8 cellular contexts compared by ENCODE assay signal in the genomic region with DNA sequence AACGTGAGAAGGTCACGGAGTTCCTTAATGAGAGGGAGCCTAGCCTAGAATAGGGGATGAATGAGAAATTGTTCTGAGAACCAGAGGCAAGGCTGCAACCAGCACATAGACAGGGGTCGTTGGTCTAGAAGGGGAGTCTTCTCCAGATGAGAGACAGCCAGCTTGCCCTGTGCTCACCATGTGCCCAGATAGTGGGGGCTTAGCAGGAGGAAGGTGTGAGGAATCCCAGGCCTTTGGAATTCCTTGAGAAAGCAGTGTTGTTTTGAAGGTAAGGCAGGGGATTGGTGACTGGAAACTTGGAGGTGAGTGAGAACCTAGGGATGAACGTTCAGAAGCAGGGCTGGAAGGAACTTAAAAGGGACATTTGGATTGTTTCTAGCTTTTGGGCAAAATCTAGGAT. TPM values are rescaled to one million over a fixed set of nuclear protein-coding genes. Genes with fewer than 3 reads are reported as not detected.
A peak's percentile ranks its signal among the peaks of the same experiment; 100 is the strongest.
DNase-seq lines count a peak whose midpoint lies in the region; TF ChIP-seq lines count a peak whose summit lies in the region.

No MANE protein-coding gene starts in this region.

- no peak overlapping the region for H3T11ph ChIP-seq in H9 (ENCODE audit: low read length)

- no peak overlapping the region for H4K8ac ChIP-seq in H9 (replicated peaks; ENCODE audit: insufficient read length, low read depth, low read length)

- intact Hi-C loops in esophagus squamous epithelium (cut with DNase I) (no loop called here), testis (cut with DNase I; ENCODE audit: low total_unique reads) (no loop called here)

- no peak overlapping the region for H2BK120ac ChIP-seq in H9 (ENCODE audit: low read depth, low read length, poor library complexity, severe bottlenecking)

- no CpG with 5 or more reads among the region's 4 CpGs for WGBS in H9 (ENCODE audit: extremely low coverage, insufficient read length, low lambda C conversion rate)
- 21 to 31% methylated on average over 2 to 4 of the region's 4 CpGs for WGBS in esophagus squamous epithelium, 2 donors
- WGBS in testis, 2 donors, result 19 to 24% methylated on average over 4 of the region's 4 CpGs

- H3K23me2 ChIP-seq in H9 (ENCODE audit: insufficient read length, low read depth, low read length, poor library complexity, severe bottlenecking), result no peaks in the 10 kb centered on the region

- H2BK5ac ChIP-seq in H9 (ENCODE audit: insufficient read length, low read length), result no peak overlapping the region

- H2BK12ac ChIP-seq in H9 (ENCODE audit: insufficient read length, low read depth, low read length), result no peak overlapping the region

- no peak overlapping the region for H3K56ac ChIP-seq in H9 (ENCODE audit: insufficient read length, low read depth, low read length)

- no peak overlapping the region for H2AK5ac ChIP-seq in H9 (ENCODE audit: insufficient read length, low read length)

- no peak overlapping the region for H3K23ac ChIP-seq in H9 (ENCODE audit: insufficient read length, low read depth, low read length)

- no peaks in the 10 kb centered on the region for H3K27me3 ChIP-seq in H9 (ENCODE audit: insufficient read depth, low read length)
- no peaks in the 10 kb centered on the region for H3K27me3 ChIP-seq in esophagus squamous epithelium
- H3K27me3 ChIP-seq in testis, result no peaks in the 10 kb centered on the region

- no peaks in the 10 kb centered on the region for H3K36me3 ChIP-seq in SK-N-MC (ENCODE audit: insufficient read depth, low read length)
- peaks cover 0 to 34% (median 4%) of the 10 kb centered on the region in 3 donors for H3K36me3 ChIP-seq in esophagus squamous epithelium
- H3K36me3 ChIP-seq in testis (ENCODE audit: low read depth, missing control alignments), result no peaks in the 10 kb centered on the region

- no peak overlapping the region for H3K14ac ChIP-seq in H9 (ENCODE audit: insufficient read depth, low read length)

- H3K4ac ChIP-seq in H9 (ENCODE audit: low read depth, low read length), result no peak overlapping the region

- H3K27ac Mint-ChIP-seq in H9, result peak overlapping the region in 2 of 3 experiments; percentile 19 to 52; a peak in 6 of 7 replicates

- H4K20me1 ChIP-seq in H9 (ENCODE audit: control insufficient read depth, insufficient read depth, insufficient read length), result no peaks in the 10 kb centered on the region

- H3K9ac ChIP-seq in H9 (ENCODE audit: extremely low read depth, insufficient read length, low read length), result no peak overlapping the region
- no peak overlapping the region for H3K9ac ChIP-seq in SK-N-MC (ENCODE audit: insufficient read length)

- no peak overlapping the region for H2BK20ac ChIP-seq in H9 (ENCODE audit: low read depth, low read length, poor library complexity, severe bottlenecking)

- H3K79me2 ChIP-seq in H9 (ENCODE audit: insufficient read depth, low read length), result peaks cover 9% of the 10 kb centered on the region; the same call in 1 of the 2 replicates

- no peak overlapping the region for H2AFZ ChIP-seq in H9 (ENCODE audit: low read length)

- TF ChIP-seq CTCF in H9 (conservative IDR thresholded peaks at IDR 0.05) (no peak), esophagus squamous epithelium (IDR thresholded peaks at IDR 0.05) (no peak), testis (IDR thresholded peaks at IDR 0.05) (no peak)

- TF ChIP-seq POLR2A in esophagus squamous epithelium (IDR thresholded peaks at IDR 0.05) (no peak), testis (IDR thresholded peaks at IDR 0.05) (no peak)

- no peak overlapping the region for H4K5ac ChIP-seq in H9 (ENCODE audit: insufficient read length, low read depth, low read length)

- H3K27ac ChIP-seq in H9 (ENCODE audit: insufficient read length, low read depth, low read length), result no peak overlapping the region
- H3K27ac ChIP-seq in SK-N-MC, result peak overlapping the region; percentile 46; the same call in 1 of the 2 replicates
- H3K27ac ChIP-seq in esophagus squamous epithelium, result peak overlapping the region; percentile 84 to 96 (median 91)
- peak overlapping the region in 20 of 21 experiments; percentile 74 to 95 (median 84) for H3K27ac ChIP-seq in skin epidermis
- peak overlapping the region in 1 of 2 donors; percentile 48 for H3K27ac ChIP-seq in testis

- H3K79me1 ChIP-seq in H9 (ENCODE audit: insufficient read depth, low read depth, low read length, poor library complexity, severe bottlenecking), result peaks cover 3% of the 10 kb centered on the region

- H4K91ac ChIP-seq in H9 (ENCODE audit: insufficient read length, low read depth, low read length), result no peak overlapping the region

- no peak overlapping the region for H3K4me2 ChIP-seq in H9 (ENCODE audit: insufficient read depth, insufficient read length, low read length)

- no peak for DNase-seq in H9
- no peak for DNase-seq in SK-N-MC (ENCODE audit: low read depth, low spot score)
- DNase-seq in esophagus squamous epithelium (lab: John Stamatoyannopoulos, UW), result no peak
- no peak for DNase-seq in testis
- DNase-seq in NCI-H1105 (lab: John Stamatoyannopoulos, UW), result no peak
- DNase-seq in islet precursor cell, result no peak
- no peak for DNase-seq in NCI-H1930 (lab: John Stamatoyannopoulos, UW)

- no peak overlapping the region for H2BK15ac ChIP-seq in H9 (ENCODE audit: low read depth, low read length)

- H3K4me1 Mint-ChIP-seq in H9, result peaks cover 37 to 66% of the 10 kb centered on the region in 2 experiments

- H3K9me3 ChIP-seq in H9 (ENCODE audit: control insufficient read depth, low read depth, low read length) (no peaks in the 10 kb centered on the region), SK-N-MC (ENCODE audit: low read depth, low read length) (no peaks in the 10 kb centered on the region), esophagus squamous epithelium (no peaks in the 10 kb centered on the region), testis (no peaks in the 10 kb centered on the region)

- peak overlapping the region in 1 of 2 experiments; percentile 38; a peak in 2 of 5 replicates for H3K4me3 Mint-ChIP-seq in H9

- no peaks in the 10 kb centered on the region for H3K9me3 Mint-ChIP-seq in H9

- peaks cover 2 to 6% (median 6%) of the 10 kb centered on the region in 3 experiments; a peak in 1 of 7 replicates for H3K36me3 Mint-ChIP-seq in H9 (ENCODE audit: insufficient read depth in 1 of 3, low read depth in 3 of 3)

- H3K4me3 ChIP-seq in SK-N-MC, result no peak overlapping the region
- H3K4me3 ChIP-seq in esophagus squamous epithelium, result peak overlapping the region in 2 of 4 donors; percentile 39 to 61
- H3K4me3 ChIP-seq in skin epidermis, result no peak overlapping the region
- H3K4me3 ChIP-seq in testis, result no peak overlapping the region

- H3K4me1 ChIP-seq in H9 (ENCODE audit: insufficient read depth, low read length) (peaks cover 10% of the 10 kb centered on the region; the same call in 1 of the 2 replicates), esophagus squamous epithelium (peaks cover 44 to 87% (median 68%) of the 10 kb centered on the region in 3 donors), testis (peaks cover 17% of the 10 kb centered on the region)

- H3K27me3 Mint-ChIP-seq in H9 (ENCODE audit: low read depth), result no peaks in the 10 kb centered on the region; the same call in 1 of the 2 replicates

- no peak overlapping the region for H3K18ac ChIP-seq in H9 (ENCODE audit: insufficient read length, low read depth, low read length)

RNA-seq across cellular contexts. Expression of gene RCOR2, which starts 29.4 kb away (rescaled TPM):
- total RNA-seq in H9 (2021), result 117 and 118 TPM in 2 replicates
- under 1 TPM in 3 of 4 donors, not detected in 1; 0.19 to 0.49 (median 0.22) TPM for total RNA-seq in esophagus squamous epithelium
- 1 to 10 TPM; 3.9 to 6.3 TPM for total RNA-seq in testis
- polyA plus RNA-seq in testis (ENCODE audit: insufficient read depth, low read depth, low replicate concordance), result 7.9 TPM

RNA-seq across cellular contexts. Expression of gene MARK2, which starts 48.7 kb away (rescaled TPM):
- 45.7 and 49.6 TPM in 2 replicates for total RNA-seq in H9 (2021)
- 10 to 100 TPM; 47.0 to 91.0 (median 62.2) TPM for total RNA-seq in esophagus squamous epithelium
- 10 to 100 TPM; 51.7 to 52.8 TPM for total RNA-seq in testis
- 24.7 TPM for polyA plus RNA-seq in testis (ENCODE audit: insufficient read depth, low read depth, low replicate concordance)

RNA-seq across cellular contexts. Expression of gene NAA40, which starts 51.2 kb away (rescaled TPM):
- total RNA-seq in H9 (2021) (43.9 and 44.4 TPM in 2 replicates), esophagus squamous epithelium (10 to 100 TPM in 3 of 4 donors, 1 to 10 TPM in 1; 9.8 to 13.2 (median 11.2) TPM), testis (10 to 100 TPM; 44.8 to 57.5 TPM)
- polyA plus RNA-seq in testis (ENCODE audit: insufficient read depth, low read depth, low replicate concordance), result 49.7 TPM

Comparison
In these comparisons a context has a peak if more than half of its experiments do, and no peak if none do; other contexts are left out.
1. RNA of gene RCOR2, which starts 29.4 kb away (total RNA-seq): 117 to 118 TPM in H9; 3.9 to 6.3 TPM in testis and 0.19 to 0.49 TPM in esophagus squamous epithelium; every median in the first group is over 10 times any median in the second.